In the genomic region with DNA sequence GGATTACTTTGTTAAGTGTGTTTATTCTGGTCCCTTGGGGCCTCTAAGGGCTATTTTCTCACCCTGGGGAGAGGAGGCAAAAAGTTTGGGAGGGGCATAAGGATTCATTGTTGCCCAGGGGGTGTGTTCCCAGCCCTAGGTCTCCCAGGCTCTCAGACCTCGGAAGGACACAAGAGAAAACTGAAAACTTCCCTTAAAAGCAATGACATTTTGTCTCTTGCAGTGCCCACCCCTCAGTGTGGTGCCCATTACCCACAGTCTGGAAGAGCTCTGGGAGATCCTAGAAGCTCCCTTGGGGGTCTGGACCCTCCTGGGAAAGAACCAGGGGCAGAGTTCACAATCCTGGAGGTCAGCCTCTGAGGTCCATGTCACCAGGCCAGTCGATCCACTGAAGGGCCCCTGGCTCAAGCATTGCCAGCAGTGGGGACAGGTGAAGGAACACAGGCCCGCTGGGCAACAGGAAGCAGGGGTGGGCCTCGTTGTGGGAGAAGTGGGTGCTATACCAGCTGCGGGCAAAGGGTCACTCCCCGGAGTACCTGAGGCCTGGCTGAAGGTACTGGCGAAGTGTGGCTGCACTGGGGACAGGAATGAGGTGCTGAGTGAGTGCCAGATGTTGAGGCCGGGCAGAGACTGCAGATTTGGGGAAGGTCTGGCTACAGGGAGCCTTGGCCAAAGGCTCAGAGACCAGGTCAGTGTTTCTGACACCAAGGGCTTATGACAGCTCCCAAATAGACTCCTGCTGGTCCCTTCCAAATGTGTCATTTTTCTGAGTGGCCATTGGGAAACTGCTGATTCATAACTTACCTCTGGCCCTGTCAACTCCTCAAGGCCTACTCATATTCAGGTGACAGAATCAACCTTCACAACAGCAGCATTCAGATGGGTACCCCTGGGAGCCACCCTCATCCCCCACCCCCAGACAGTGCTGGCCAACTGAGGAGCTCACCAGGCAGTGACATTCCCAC, we compare ENCODE assay signal across 1 cellular context.
TF ChIP-seq lines count a peak whose summit lies in the region.

No MANE protein-coding gene starts in this region.

TF ChIP-seq in HepG2, 621 proteins besides CTCF, POLR2A, EP300 and RAD21 (continued from another document):
- TF ChIP-seq, protein P1, sequence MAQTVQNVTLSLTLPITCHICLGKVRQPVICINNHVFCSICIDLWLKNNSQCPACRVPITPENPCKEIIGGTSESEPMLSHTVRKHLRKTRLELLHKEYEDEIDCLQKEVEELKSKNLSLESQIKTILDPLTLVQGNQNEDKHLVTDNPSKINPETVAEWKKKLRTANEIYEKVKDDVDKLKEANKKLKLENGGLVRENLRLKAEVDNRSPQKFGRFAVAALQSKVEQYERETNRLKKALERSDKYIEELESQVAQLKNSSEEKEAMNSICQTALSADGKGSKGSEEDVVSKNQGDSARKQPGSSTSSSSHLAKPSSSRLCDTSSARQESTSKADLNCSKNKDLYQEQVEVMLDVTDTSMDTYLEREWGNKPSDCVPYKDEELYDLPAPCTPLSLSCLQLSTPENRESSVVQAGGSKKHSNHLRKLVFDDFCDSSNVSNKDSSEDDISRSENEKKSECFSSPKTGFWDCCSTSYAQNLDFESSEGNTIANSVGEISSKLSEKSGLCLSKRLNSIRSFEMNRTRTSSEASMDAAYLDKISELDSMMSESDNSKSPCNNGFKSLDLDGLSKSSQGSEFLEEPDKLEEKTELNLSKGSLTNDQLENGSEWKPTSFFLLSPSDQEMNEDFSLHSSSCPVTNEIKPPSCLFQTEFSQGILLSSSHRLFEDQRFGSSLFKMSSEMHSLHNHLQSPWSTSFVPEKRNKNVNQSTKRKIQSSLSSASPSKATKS (CRISPR knock-in tag; IDR thresholded peaks at IDR 0.05) = no peak
- TF ChIP-seq HNF4G (IDR thresholded peaks at IDR 0.05; ENCODE audit: borderline replicate concordance, low read depth, low read length) (no peak), HNF4G (CRISPR knock-in tag; IDR thresholded peaks at IDR 0.05; ENCODE audit: borderline replicate concordance, low read depth) (no peak), ZFP91 (CRISPR knock-in tag; IDR thresholded peaks at IDR 0.05; ENCODE audit: borderline replicate concordance) (peak; percentile 62; the same call in 1 of the 2 replicates), ZSCAN31 (CRISPR knock-in tag; IDR thresholded peaks at IDR 0.05; ENCODE audit: low read depth) (0 out of 2 replicates have a peak, but pooled peaks have one; percentile 68), PATZ1 (CRISPR knock-in tag; IDR thresholded peaks at IDR 0.05) (no peak), ETV5 (CRISPR knock-in tag; IDR thresholded peaks at IDR 0.05; ENCODE audit: borderline replicate concordance) (peak; percentile 14; the same call in 1 of the 2 replicates), EEA1 (CRISPR knock-in tag; IDR thresholded peaks at IDR 0.05; ENCODE audit: borderline replicate concordance) (0 out of 2 replicates have a peak, but pooled peaks have one; percentile 25), WIZ (CRISPR knock-in tag; IDR thresholded peaks at IDR 0.05) (0 out of 2 replicates have a peak, but pooled peaks have one; percentile 40), SIN3B (IDR thresholded peaks at IDR 0.05; ENCODE audit: low read length) (no peak), MTA1 (CRISPR knock-in tag; IDR thresholded peaks at IDR 0.05; ENCODE audit: borderline replicate concordance) (0 out of 2 replicates have a peak, but pooled peaks have one; percentile 35), ZNF501 (CRISPR knock-in tag; IDR thresholded peaks at IDR 0.05) (0 out of 2 replicates have a peak, but pooled peaks have one; percentile 29), GLI4 (CRISPR knock-in tag; IDR thresholded peaks at IDR 0.05; ENCODE audit: borderline replicate concordance) (0 out of 2 replicates have a peak, but pooled peaks have one; percentile 52), ZNF607 (CRISPR knock-in tag; IDR thresholded peaks at IDR 0.05; ENCODE audit: borderline replicate concordance) (peak; percentile 74; the same call in 1 of the 2 replicates), ZNF572 (CRISPR knock-in tag; IDR thresholded peaks at IDR 0.05) (peak; percentile 81; the same call in 1 of the 2 replicates), ZNF646 (CRISPR knock-in tag; IDR thresholded peaks at IDR 0.05) (no peak), ZFY (CRISPR knock-in tag; IDR thresholded peaks at IDR 0.05) (peak; percentile 42; the same call in 1 of the 2 replicates)
- TF ChIP-seq, protein P2, sequence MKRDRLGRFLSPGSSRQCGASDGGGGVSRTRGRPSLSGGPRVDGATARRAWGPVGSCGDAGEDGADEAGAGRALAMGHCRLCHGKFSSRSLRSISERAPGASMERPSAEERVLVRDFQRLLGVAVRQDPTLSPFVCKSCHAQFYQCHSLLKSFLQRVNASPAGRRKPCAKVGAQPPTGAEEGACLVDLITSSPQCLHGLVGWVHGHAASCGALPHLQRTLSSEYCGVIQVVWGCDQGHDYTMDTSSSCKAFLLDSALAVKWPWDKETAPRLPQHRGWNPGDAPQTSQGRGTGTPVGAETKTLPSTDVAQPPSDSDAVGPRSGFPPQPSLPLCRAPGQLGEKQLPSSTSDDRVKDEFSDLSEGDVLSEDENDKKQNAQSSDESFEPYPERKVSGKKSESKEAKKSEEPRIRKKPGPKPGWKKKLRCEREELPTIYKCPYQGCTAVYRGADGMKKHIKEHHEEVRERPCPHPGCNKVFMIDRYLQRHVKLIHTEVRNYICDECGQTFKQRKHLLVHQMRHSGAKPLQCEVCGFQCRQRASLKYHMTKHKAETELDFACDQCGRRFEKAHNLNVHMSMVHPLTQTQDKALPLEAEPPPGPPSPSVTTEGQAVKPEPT (CRISPR knock-in tag; IDR thresholded peaks at IDR 0.05; ENCODE audit: low read depth) = 0 out of 2 replicates have a peak, but pooled peaks have one; percentile 35
